In genomic region chr7:150329331-150330106, GRCh38 we compare ENCODE assay signal across 11 cellular contexts. TPM values are rescaled to one million over a fixed set of nuclear protein-coding genes. Genes with fewer than 3 reads are reported as not detected.
DNase-seq lines count a peak whose midpoint lies in the region; ATAC-seq lines count a peak whose summit lies in the region.
"Had no signal": no experiment of that assay in that cellular context is flagged by ENCODE, and none has a peak within 500 bp of the region (broad histone marks: within the 10 kb centered on the region; RNA-seq: fewer than 3 reads in every experiment).

No MANE protein-coding gene starts in this region.

- no peak overlapping the region for H3K27ac ChIP-seq in right cardiac atrium (ENCODE audit: low read length)
- H3K27ac ChIP-seq: heart left ventricle had no signal

- no peaks in the 10 kb centered on the region for H3K4me1 ChIP-seq in right cardiac atrium (ENCODE audit: control insufficient read depth, insufficient read depth, low read length)

- intact Hi-C loops in right cardiac atrium (cut with DNase I) = no loop called here
- intact Hi-C loops in Right ventricle myocardium superior (cut with DNase I) = no loop called here

- WGBS in right cardiac atrium = 80% methylated on average over 22 of the region's 22 CpGs

- H3K27me3 ChIP-seq in right cardiac atrium (ENCODE audit: control insufficient read depth, insufficient read depth) = no peaks in the 10 kb centered on the region
- H3K27me3 ChIP-seq: heart left ventricle had no signal

- DNase-seq in right cardiac atrium (peak; percentile 46 to 76 (median 75)), Right ventricle myocardium superior (no peak), NCI-H345 treated with DMSO at 0.1 percent for 48 hours (lab: John Stamatoyannopoulos, UW; ENCODE audit: unreplicated experiment) (no peak)
- DNase-seq: 8988T; amniotic stem cell; effector CD4-positive, alpha-beta T cell; heart left ventricle; NCI-H226 had no signal

- ATAC-seq in right cardiac atrium (peak; percentile 36 to 44), Right ventricle myocardium superior (ENCODE audit: poor library complexity) (no peak), GM21717 (IDR thresholded peaks at IDR 0.05; ENCODE audit: unreplicated experiment) (no peak)
- ATAC-seq: heart left ventricle had no signal

- H3K9me3 ChIP-seq in right cardiac atrium (ENCODE audit: control insufficient read depth, low read length) = no peaks in the 10 kb centered on the region
- H3K9me3 ChIP-seq: heart left ventricle had no signal

- no peak overlapping the region for H3K4me3 ChIP-seq in right cardiac atrium (ENCODE audit: low read length)
- H3K4me3 ChIP-seq: heart left ventricle, smooth muscle cell had no signal

RNA-seq across cellular contexts. Expression of gene ACTR3C, which starts 6.2 kb away (rescaled TPM):
- total RNA-seq in right cardiac atrium (1 to 10 TPM; 4.5 to 7.4 (median 5.5) TPM), Right ventricle myocardium superior (2.9 TPM)
- polyA plus RNA-seq in right cardiac atrium = 4.2 TPM

RNA-seq across cellular contexts. Expression of gene LRRC61, which starts 6.4 kb away (rescaled TPM):
- total RNA-seq in right cardiac atrium (1 to 10 TPM; 5.7 to 8.0 (median 6.2) TPM), Right ventricle myocardium superior (3.7 TPM)
- polyA plus RNA-seq in right cardiac atrium = 4.4 TPM

RNA-seq across cellular contexts. Expression of gene RARRES2, which starts 11.9 kb away (rescaled TPM):
- total RNA-seq in right cardiac atrium (100 to 1,000 TPM; 111 to 195 (median 174) TPM), Right ventricle myocardium superior (24.0 TPM)
- 193 TPM for polyA plus RNA-seq in right cardiac atrium
- total RNA-seq: mononuclear cell had no signal

RNA-seq across cellular contexts. Expression of gene REPIN1, which starts 39.1 kb away (rescaled TPM):
- 100 to 1,000 TPM in 3 of 4 donors, 10 to 100 TPM in 1; 98.2 to 116 (median 107) TPM for total RNA-seq in right cardiac atrium
- 70.6 TPM for polyA plus RNA-seq in right cardiac atrium
- total RNA-seq in Right ventricle myocardium superior = 116 TPM

RNA-seq across cellular contexts. Expression of gene ZNF775, which starts 49.6 kb away (rescaled TPM):
- total RNA-seq in right cardiac atrium = 1 to 10 TPM; 5.1 to 6.5 (median 5.8) TPM
- polyA plus RNA-seq in right cardiac atrium = 4.5 TPM
- 3.6 TPM for total RNA-seq in Right ventricle myocardium superior

Comparison
In these comparisons a context has a peak if more than half of its experiments do, and no peak if none do; other contexts are left out.
1. ATAC-seq: peak in right cardiac atrium (2 of 2); none in Right ventricle myocardium superior (single experiment) and GM21717 (single experiment).
2. DNase-seq: peak in right cardiac atrium (3 of 3); none in Right ventricle myocardium superior (single experiment) and NCI-H345 treated with DMSO at 0.1 percent for 48 hours (single experiment).